ENCODE assay signal across 1 cellular context in the genomic region with DNA sequence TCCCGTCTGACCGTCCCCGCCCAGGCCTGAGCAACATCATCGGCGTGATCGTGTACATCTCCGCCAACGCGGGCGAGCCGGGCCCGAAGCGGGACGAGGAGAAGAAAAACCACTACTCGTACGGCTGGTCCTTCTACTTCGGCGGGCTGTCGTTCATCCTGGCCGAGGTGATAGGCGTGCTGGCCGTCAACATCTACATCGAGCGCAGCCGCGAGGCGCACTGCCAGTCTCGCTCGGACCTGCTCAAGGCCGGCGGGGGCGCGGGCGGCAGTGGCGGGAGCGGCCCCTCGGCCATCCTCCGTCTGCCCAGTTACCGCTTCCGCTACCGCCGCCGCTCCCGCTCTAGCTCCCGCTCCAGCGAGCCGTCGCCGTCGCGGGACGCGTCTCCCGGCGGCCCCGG.
TF ChIP-seq lines count a peak whose summit lies in the region.

No MANE protein-coding gene starts in this region.

TF ChIP-seq in HepG2, 621 proteins besides CTCF, POLR2A, EP300 and RAD21:
- TF ChIP-seq, protein P1, sequence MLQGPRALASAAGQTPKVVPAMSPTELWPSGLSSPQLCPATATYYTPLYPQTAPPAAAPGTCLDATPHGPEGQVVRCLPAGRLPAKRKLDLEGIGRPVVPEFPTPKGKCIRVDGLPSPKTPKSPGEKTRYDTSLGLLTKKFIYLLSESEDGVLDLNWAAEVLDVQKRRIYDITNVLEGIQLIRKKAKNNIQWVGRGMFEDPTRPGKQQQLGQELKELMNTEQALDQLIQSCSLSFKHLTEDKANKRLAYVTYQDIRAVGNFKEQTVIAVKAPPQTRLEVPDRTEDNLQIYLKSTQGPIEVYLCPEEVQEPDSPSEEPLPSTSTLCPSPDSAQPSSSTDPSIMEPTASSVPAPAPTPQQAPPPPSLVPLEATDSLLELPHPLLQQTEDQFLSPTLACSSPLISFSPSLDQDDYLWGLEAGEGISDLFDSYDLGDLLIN (CRISPR knock-in tag; IDR thresholded peaks at IDR 0.05; ENCODE audit: borderline replicate concordance), result no peak
- TF ChIP-seq, protein P2, sequence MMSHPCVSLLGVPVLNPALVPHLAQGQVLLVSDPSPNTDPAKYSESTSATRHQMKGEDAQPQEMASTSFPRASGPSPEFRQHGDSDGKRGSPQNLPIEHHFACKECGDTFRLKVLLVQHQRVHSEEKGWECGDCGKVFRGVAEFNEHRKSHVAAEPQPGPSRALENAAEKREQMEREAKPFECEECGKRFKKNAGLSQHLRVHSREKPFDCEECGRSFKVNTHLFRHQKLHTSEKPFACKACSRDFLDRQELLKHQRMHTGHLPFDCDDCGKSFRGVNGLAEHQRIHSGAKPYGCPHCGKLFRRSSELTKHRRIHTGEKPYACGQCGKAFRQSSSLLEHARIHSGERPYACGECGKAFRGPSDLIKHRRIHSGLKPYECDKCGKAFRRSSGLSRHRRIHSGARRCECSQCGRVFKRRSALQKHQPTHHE (CRISPR knock-in tag; IDR thresholded peaks at IDR 0.05; ENCODE audit: borderline replicate concordance), result no peak
- TF ChIP-seq, protein P3, sequence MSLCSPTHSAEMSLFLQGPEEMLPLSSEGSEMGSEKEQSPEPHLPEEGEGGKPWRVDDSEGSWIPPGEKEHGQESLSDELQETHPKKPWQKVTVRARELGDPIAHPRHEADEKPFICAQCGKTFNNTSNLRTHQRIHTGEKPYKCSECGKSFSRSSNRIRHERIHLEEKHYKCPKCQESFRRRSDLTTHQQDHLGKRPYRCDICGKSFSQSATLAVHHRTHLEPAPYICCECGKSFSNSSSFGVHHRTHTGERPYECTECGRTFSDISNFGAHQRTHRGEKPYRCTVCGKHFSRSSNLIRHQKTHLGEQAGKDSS (CRISPR knock-in tag; IDR thresholded peaks at IDR 0.05; ENCODE audit: borderline replicate concordance, low read depth), result no peak
- no peak for TF ChIP-seq ZBTB42 (CRISPR knock-in tag; IDR thresholded peaks at IDR 0.05)
- no peak for TF ChIP-seq RELA (CRISPR knock-in tag; IDR thresholded peaks at IDR 0.05)
- TF ChIP-seq, protein P4, sequence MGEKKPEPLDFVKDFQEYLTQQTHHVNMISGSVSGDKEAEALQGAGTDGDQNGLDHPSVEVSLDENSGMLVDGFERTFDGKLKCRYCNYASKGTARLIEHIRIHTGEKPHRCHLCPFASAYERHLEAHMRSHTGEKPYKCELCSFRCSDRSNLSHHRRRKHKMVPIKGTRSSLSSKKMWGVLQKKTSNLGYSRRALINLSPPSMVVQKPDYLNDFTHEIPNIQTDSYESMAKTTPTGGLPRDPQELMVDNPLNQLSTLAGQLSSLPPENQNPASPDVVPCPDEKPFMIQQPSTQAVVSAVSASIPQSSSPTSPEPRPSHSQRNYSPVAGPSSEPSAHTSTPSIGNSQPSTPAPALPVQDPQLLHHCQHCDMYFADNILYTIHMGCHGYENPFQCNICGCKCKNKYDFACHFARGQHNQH (CRISPR knock-in tag; IDR thresholded peaks at IDR 0.05), result no peak
- TF ChIP-seq, protein P5, sequence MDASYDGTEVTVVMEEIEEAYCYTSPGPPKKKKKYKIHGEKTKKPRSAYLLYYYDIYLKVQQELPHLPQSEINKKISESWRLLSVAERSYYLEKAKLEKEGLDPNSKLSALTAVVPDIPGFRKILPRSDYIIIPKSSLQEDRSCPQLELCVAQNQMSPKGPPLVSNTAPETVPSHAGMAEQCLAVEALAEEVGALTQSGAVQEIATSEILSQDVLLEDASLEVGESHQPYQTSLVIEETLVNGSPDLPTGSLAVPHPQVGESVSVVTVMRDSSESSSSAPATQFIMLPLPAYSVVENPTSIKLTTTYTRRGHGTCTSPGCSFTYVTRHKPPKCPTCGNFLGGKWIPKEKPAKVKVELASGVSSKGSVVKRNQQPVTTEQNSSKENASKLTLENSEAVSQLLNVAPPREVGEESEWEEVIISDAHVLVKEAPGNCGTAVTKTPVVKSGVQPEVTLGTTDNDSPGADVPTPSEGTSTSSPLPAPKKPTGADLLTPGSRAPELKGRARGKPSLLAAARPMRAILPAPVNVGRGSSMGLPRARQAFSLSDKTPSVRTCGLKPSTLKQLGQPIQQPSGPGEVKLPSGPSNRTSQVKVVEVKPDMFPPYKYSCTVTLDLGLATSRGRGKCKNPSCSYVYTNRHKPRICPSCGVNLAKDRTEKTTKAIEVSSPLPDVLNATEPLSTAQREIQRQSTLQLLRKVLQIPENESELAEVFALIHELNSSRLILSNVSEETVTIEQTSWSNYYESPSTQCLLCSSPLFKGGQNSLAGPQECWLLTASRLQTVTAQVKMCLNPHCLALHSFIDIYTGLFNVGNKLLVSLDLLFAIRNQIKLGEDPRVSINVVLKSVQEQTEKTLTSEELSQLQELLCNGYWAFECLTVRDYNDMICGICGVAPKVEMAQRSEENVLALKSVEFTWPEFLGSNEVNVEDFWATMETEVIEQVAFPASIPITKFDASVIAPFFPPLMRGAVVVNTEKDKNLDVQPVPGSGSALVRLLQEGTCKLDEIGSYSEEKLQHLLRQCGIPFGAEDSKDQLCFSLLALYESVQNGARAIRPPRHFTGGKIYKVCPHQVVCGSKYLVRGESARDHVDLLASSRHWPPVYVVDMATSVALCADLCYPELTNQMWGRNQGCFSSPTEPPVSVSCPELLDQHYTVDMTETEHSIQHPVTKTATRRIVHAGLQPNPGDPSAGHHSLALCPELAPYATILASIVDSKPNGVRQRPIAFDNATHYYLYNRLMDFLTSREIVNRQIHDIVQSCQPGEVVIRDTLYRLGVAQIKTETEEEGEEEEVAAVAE (CRISPR knock-in tag; IDR thresholded peaks at IDR 0.05; ENCODE audit: borderline replicate concordance), result no peak
- no peak for TF ChIP-seq CHD4 (IDR thresholded peaks at IDR 0.05; ENCODE audit: borderline replicate concordance, low read length)
- TF ChIP-seq ZNF839 (CRISPR knock-in tag; IDR thresholded peaks at IDR 0.05; ENCODE audit: borderline replicate concordance), result no peak
- TF ChIP-seq SNRNP70 (IDR thresholded peaks at IDR 0.05; ENCODE audit: low read depth, low read length), result no peak
- TF ChIP-seq NR3C1 (CRISPR knock-in tag; IDR thresholded peaks at IDR 0.05), result no peak
TF ChIP-seq in HepG2: peak in this region for 0.
